ENCODE assay signal across 17 cellular contexts in the genomic region with DNA sequence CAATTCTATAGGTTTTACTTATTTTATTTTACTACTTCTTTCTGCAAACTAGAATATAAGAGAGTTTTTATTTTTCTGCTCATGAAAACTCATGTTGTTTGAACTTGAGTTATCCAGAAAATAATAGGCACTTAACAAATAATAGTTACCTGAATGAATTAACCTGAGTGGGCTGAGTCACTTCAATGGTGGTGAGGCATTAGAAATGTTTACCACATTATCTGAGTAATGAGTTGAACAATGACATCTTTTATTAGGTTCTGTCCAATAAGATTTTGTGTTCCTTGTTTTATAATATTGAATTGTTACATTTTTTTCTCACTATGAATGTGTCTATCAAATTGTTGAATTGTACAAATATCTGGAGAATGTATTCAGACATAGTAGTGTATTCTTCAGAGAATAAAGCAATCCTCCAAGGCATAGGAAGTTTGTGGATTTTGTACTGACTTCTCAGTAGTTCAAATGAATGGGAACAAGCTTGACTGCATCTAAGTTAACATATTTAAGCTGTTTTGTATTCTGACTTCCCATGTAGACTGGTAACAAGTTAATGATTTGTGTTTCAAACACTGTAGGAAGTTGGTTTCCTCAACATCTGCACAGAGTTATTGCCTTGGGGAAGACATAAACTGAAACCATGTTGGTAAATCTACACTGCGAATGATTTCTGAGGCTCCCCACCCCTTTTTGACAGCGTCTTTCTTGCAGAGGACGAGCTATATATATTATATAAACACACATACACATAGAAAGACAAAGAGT.
DNase-seq lines count a peak whose midpoint lies in the region; ATAC-seq and TF ChIP-seq lines count a peak whose summit lies in the region.
"Had no signal": no experiment of that assay in that cellular context is flagged by ENCODE, and none has a peak within 500 bp of the region (broad histone marks: within the 10 kb centered on the region; RNA-seq: fewer than 3 reads in every experiment).

No MANE protein-coding gene starts in this region.

- TF ChIP-seq POLR2A in lower leg skin (IDR thresholded peaks at IDR 0.05), result no peak

- H3K4me3 Mint-ChIP-seq in nephron progenitor cell, result no peak overlapping the region
- H3K4me3 Mint-ChIP-seq: activated B cell treated with CpG ODN at 0.5 μM for 24 hours had no signal

- no peak overlapping the region for H3K27ac Mint-ChIP-seq in nephron progenitor cell
- H3K27ac Mint-ChIP-seq: activated B cell treated with CpG ODN at 0.5 μM for 24 hours had no signal

- ATAC-seq in GM19025 (IDR thresholded peaks at IDR 0.05; ENCODE audit: low read depth, unreplicated experiment) (peak; percentile 82), HG02610 (IDR thresholded peaks at IDR 0.05; ENCODE audit: unreplicated experiment) (peak; percentile 41), HG03378 (IDR thresholded peaks at IDR 0.05; ENCODE audit: unreplicated experiment) (peak; percentile 74)

- no peaks in the 10 kb centered on the region for H3K36me3 Mint-ChIP-seq in nephron progenitor cell (ENCODE audit: low read depth)

- H3K4me1 Mint-ChIP-seq in nephron progenitor cell, result no peaks in the 10 kb centered on the region
- H3K4me1 Mint-ChIP-seq: activated B cell treated with CpG ODN at 0.5 μM for 24 hours had no signal

- H3K27me3 Mint-ChIP-seq in nephron progenitor cell (ENCODE audit: low read depth, poor library complexity), result peaks cover 3% of the 10 kb centered on the region
- H3K27me3 Mint-ChIP-seq: activated B cell treated with CpG ODN at 0.5 μM for 24 hours had no signal

- DNase-seq in foreskin melanocyte (peak; percentile 86), nephron progenitor cell (no peak), lower leg skin (ENCODE audit: low spot score in 2 of 2) (no peak), DMS 273 treated with DMSO at 0.1 percent for 48 hours (lab: John Stamatoyannopoulos, UW) (no peak)
- DNase-seq in stimulated activated CD4-positive, alpha-beta T cell treated with anti-CD3 and anti-CD28 coated beads, Interleukin-15, amount 100 ng/mL, for 24 hours, result no peak
- DNase-seq: activated B cell treated with CpG ODN at 0.5 μM for 24 hours; activated T-cell treated with anti-CD3 and anti-CD28 coated beads, Interleukin-2, amount 50 U/mL, for 48 hours; amygdala; colonic mucosa; EL; HCEC 1CT; NCI-H1417 treated with DMSO at 0.1 percent for 48 hours; NCI-H748 treated with DMSO at 0.1 percent for 48 hours; SJCRH30 had no signal

- WGBS in lower leg skin, 2 donors, result 9 to 12% methylated on average over 3 of the region's 3 CpGs

- TF ChIP-seq CTCF in nephron progenitor cell (IDR thresholded peaks at IDR 0.05) (no peak), lower leg skin (IDR thresholded peaks at IDR 0.05) (no peak)

- intact Hi-C loops in lower leg skin (cut with DNase I; ENCODE audit: low total_unique reads), result no loop called here

- no peak overlapping the region for H3K4me3 ChIP-seq in lower leg skin (ENCODE audit: low read depth, poor library complexity, severe bottlenecking)
- H3K4me3 ChIP-seq: colonic mucosa, SJCRH30 had no signal

- H3K9me3 Mint-ChIP-seq in nephron progenitor cell, result no peaks in the 10 kb centered on the region
